In genomic region chr6:151867361-151867869, GRCh38 we compare ENCODE assay signal across 4 cellular contexts. TPM values are rescaled to one million over a fixed set of nuclear protein-coding genes. Genes with fewer than 3 reads are reported as not detected.
"Had no signal": no experiment of that assay in that cellular context is flagged by ENCODE, and none has a peak within 500 bp of the region (broad histone marks: within the 10 kb centered on the region; RNA-seq: fewer than 3 reads in every experiment).

No MANE protein-coding gene starts in this region.

RNA-seq across cellular contexts. Expression of gene ESR1, which starts 59.9 kb away (rescaled TPM):
- total RNA-seq: dermis microvascular lymphatic vessel endothelial cell, endodermal cell had no signal
- polyA plus RNA-seq: hepatocyte, immature natural killer cell had no signal
